In genomic region chrX:65671286-65671685, GRCh38 we compare ENCODE assay signal across 12 cellular contexts. TPM values are rescaled to one million over a fixed set of nuclear protein-coding genes. Genes with fewer than 3 reads are reported as not detected.
DNase-seq lines count a peak whose midpoint lies in the region; ATAC-seq and TF ChIP-seq lines count a peak whose summit lies in the region.
"Had no signal": no experiment of that assay in that cellular context is flagged by ENCODE, and none has a peak within 500 bp of the region (broad histone marks: within the 10 kb centered on the region; RNA-seq: fewer than 3 reads in every experiment).

No MANE protein-coding gene starts in this region.

- H3K27me3 ChIP-seq in DND-41 (ENCODE audit: insufficient read depth, low read length, poor library complexity) = no peaks in the 10 kb centered on the region
- no peaks in the 10 kb centered on the region for H3K27me3 ChIP-seq in gastrocnemius medialis
- no peaks in the 10 kb centered on the region for H3K27me3 ChIP-seq in hepatocyte

- peaks cover 57 to 63% of the 10 kb centered on the region in 2 donors for H3K4me1 Mint-ChIP-seq in effector memory CD8-positive, alpha-beta T cell (ENCODE audit: low read depth in 2 of 2)

- peak overlapping the region; percentile 56 for H3K4me2 ChIP-seq in DND-41 (ENCODE audit: insufficient read depth, low read length)
- no peak overlapping the region for H3K4me2 ChIP-seq in hepatocyte

- TF ChIP-seq POLR2A in NB4 (IDR thresholded peaks at IDR 0.05; ENCODE audit: extremely low read depth, insufficient read length) = no peak
- no peak for TF ChIP-seq POLR2A in gastrocnemius medialis (IDR thresholded peaks at IDR 0.05)

- H3K36me3 ChIP-seq in DND-41 (ENCODE audit: insufficient read depth, low read length) (peaks cover 47% of the 10 kb centered on the region), gastrocnemius medialis (no peaks in the 10 kb centered on the region), hepatocyte (replicated peaks; ENCODE audit: insufficient read depth, low read depth) (no peaks in the 10 kb centered on the region)

- H3K4me3 Mint-ChIP-seq in effector memory CD8-positive, alpha-beta T cell = peak overlapping the region; percentile 96 to 97

- H3K9me3 Mint-ChIP-seq in effector memory CD8-positive, alpha-beta T cell = no peaks in the 10 kb centered on the region

- H3K4me1 ChIP-seq in DND-41 (ENCODE audit: insufficient read depth, low read length) (peaks cover 72% of the 10 kb centered on the region), gastrocnemius medialis (peaks cover 29 to 49% of the 10 kb centered on the region in 2 donors), hepatocyte (ENCODE audit: insufficient read depth) (no peaks in the 10 kb centered on the region)

- peak overlapping the region; percentile 77 to 87 for H3K27ac Mint-ChIP-seq in effector memory CD8-positive, alpha-beta T cell

- H3K9me3 ChIP-seq in DND-41 (ENCODE audit: insufficient read depth, low read length, severe bottlenecking) (no peaks in the 10 kb centered on the region), gastrocnemius medialis (no peaks in the 10 kb centered on the region), hepatocyte (ENCODE audit: low read depth) (no peaks in the 10 kb centered on the region)
- H3K9me3 ChIP-seq: mucosa of descending colon had no signal

- H3K9me2 ChIP-seq in hepatocyte (replicated peaks; ENCODE audit: insufficient read depth) = no peaks in the 10 kb centered on the region

- H4K20me1 ChIP-seq in DND-41 (ENCODE audit: insufficient read depth, low read length) (peaks cover 61% of the 10 kb centered on the region), hepatocyte (ENCODE audit: insufficient read depth, poor library complexity, severe bottlenecking) (no peaks in the 10 kb centered on the region)

- H3K79me2 ChIP-seq in DND-41 (ENCODE audit: insufficient read depth, low read length) = peaks cover 91% of the 10 kb centered on the region
- H3K79me2 ChIP-seq in hepatocyte = peaks cover 48% of the 10 kb centered on the region

- DNase-seq in DND-41 = no peak
- DNase-seq in NB4 (ENCODE audit: low read depth) = no peak
- DNase-seq in effector memory CD8-positive, alpha-beta T cell = no peak
- DNase-seq in gastrocnemius medialis = no peak
- DNase-seq in hepatic stellate cell (ENCODE audit: low spot score) = no peak
- DNase-seq in hepatocyte (ENCODE audit: low spot score) = no peak
- DNase-seq in NCI-H510A (lab: John Stamatoyannopoulos, UW) = no peak
- DNase-seq: activated CD4-positive, alpha-beta T cell treated with anti-CD3 and anti-CD28 coated beads for 4 hours; effector CD4-positive, alpha-beta T cell; mucosa of descending colon; NCI-H82 had no signal

- H3K27me3 Mint-ChIP-seq in effector memory CD8-positive, alpha-beta T cell = no peaks in the 10 kb centered on the region

- TF ChIP-seq CTCF in DND-41 (IDR thresholded peaks at IDR 0.05; ENCODE audit: borderline replicate concordance, extremely low read depth, low read length, poor library complexity, severe bottlenecking) (no peak), NB4 (IDR thresholded peaks at IDR 0.05; ENCODE audit: low read depth, low read length) (no peak), gastrocnemius medialis (IDR thresholded peaks at IDR 0.05 in 4 of 5, conservative IDR thresholded peaks at IDR 0.05 in 1 of 5) (no peak), hepatocyte (IDR thresholded peaks at IDR 0.05; ENCODE audit: poor library complexity) (no peak)

- peak overlapping the region; percentile 29 for H3K9ac ChIP-seq in DND-41 (ENCODE audit: low read depth, low read length)

- 56% methylated on average over 3 of the region's 3 CpGs for WGBS in hepatocyte (ENCODE audit: low lambda C conversion rate, missing lambda C conversion rate)

- H3K27ac ChIP-seq in DND-41 (ENCODE audit: low read length) = peak overlapping the region; percentile 57
- peak overlapping the region; percentile 54 to 96 (median 88) for H3K27ac ChIP-seq in gastrocnemius medialis
- H3K27ac ChIP-seq in hepatocyte = no peak overlapping the region

- intact Hi-C loops in gastrocnemius medialis (cut with DNase I; ENCODE audit: low total_unique reads) = no loop called here

- ATAC-seq in DND-41 (ENCODE audit: insufficient read depth, low read depth) (no peak), gastrocnemius medialis (no peak), HG02970 (IDR thresholded peaks at IDR 0.05; ENCODE audit: low FRiP score, unreplicated experiment) (no peak)
- no peak for ATAC-seq in effector memory CD8-positive, alpha-beta T cell (replicated peaks)
- ATAC-seq: mucosa of descending colon had no signal

- in situ Hi-C loops in gastrocnemius medialis (cut with MboI; ENCODE audit: low sequenced_read_pairs in 4 of 4) = loop anchor here in 1 of 4 donors (25.0 kb wide), 1 partner anchor 159 kb away; no protein-coding TSS in a partner anchor

- H3K36me3 Mint-ChIP-seq in effector memory CD8-positive, alpha-beta T cell (ENCODE audit: insufficient read depth) = peaks cover 35% of the 10 kb centered on the region

- H2AFZ ChIP-seq in DND-41 (ENCODE audit: low read depth, low read length) (no peak overlapping the region), hepatocyte (no peak overlapping the region)

- H3K4me3 ChIP-seq in DND-41 (ENCODE audit: low read depth in 1 of 2, low read length in 2 of 2) (peak overlapping the region in 1 of 2 experiments; percentile 25; a peak in 2 of 4 replicates), NB4 (ENCODE audit: low read depth, low read length) (peak overlapping the region; percentile 66), gastrocnemius medialis (no peak overlapping the region), hepatocyte (no peak overlapping the region)
- H3K4me3 ChIP-seq: mucosa of descending colon had no signal

RNA-seq across cellular contexts. Expression of gene MSN, which starts 3.8 kb away (rescaled TPM):
- total RNA-seq in gastrocnemius medialis (10 to 100 TPM; 39.1 to 69.6 (median 59.6) TPM), hepatocyte (59.0 and 73.0 TPM in 2 replicates)
- 73.5 and 81.9 TPM in 2 replicates for polyA plus RNA-seq in hepatocyte
